Comparison of ENCODE assay signal across 16 cellular contexts in genomic region chr15:84112025-84112424, GRCh38.
A peak's percentile ranks its signal among the peaks of the same experiment; 100 is the strongest.
DNase-seq lines count a peak whose midpoint lies in the region; ATAC-seq and TF ChIP-seq lines count a peak whose summit lies in the region.
"Had no signal": no experiment of that assay in that cellular context is flagged by ENCODE, and none has a peak within 500 bp of the region (broad histone marks: within the 10 kb centered on the region; RNA-seq: fewer than 3 reads in every experiment).

No MANE protein-coding gene starts in this region.

- POLR2A ChIA-PET in HEK293 (lab: Yijun Ruan, JAX): interaction anchor here (0.6 kb wide), 1 partner anchor 922 kb away, joined by 4 read pairs; no protein-coding TSS in a partner anchor

- H3K4me1 ChIP-seq in HEK293 (ENCODE audit: control insufficient read depth, insufficient read depth, low read length): peaks cover 28% of the 10 kb centered on the region; the same call in 1 of the 2 replicates
- peaks cover 8% of the 10 kb centered on the region for H3K4me1 ChIP-seq in mesodermal cell (ENCODE audit: control insufficient read depth, insufficient read depth, low read length, poor library complexity, severe bottlenecking)
- H3K4me1 ChIP-seq: BE2C, tibial nerve had no signal

- no peak overlapping the region for H3K27ac ChIP-seq in HEK293 (ENCODE audit: extremely low read depth, low read depth, low read length)
- H3K27ac ChIP-seq in mesodermal cell (ENCODE audit: low read depth, low read length, severe bottlenecking): peak overlapping the region; percentile 36
- H3K27ac ChIP-seq: tibial nerve had no signal

- CTCF ChIA-PET in HEK293 (lab: Yijun Ruan, JAX): interaction anchor here (0.7 to 1.3 kb wide), 3 partner anchors 9 to 32 kb away, joined by 3 read pairs; no protein-coding TSS in a partner anchor

- ATAC-seq in GM19324 (IDR thresholded peaks at IDR 0.05; ENCODE audit: low FRiP score, unreplicated experiment): no peak
- ATAC-seq: activated CD4-positive, alpha-beta T cell treated with anti-CD3 and anti-CD28 coated beads for 36 hours; stimulated activated memory B cell treated with anti-CD40 and anti-IgM and Interleukin-4, amounts not matched to agents 10 μg/mL and 1 μg/mL and 100 μg/mL, for 72 hours had no signal

- H3K36me3 ChIP-seq in HEK293 (ENCODE audit: control insufficient read depth in 2 of 2, insufficient read depth in 1 of 2, low read length in 2 of 2): 0 out of 3 replicates have a peak, but pooled peaks cover 0 to 3% of the 10 kb centered on the region in 2 experiments
- no peaks in the 10 kb centered on the region for H3K36me3 ChIP-seq in mesodermal cell (ENCODE audit: control insufficient read depth, insufficient read depth, low read length)
- H3K36me3 ChIP-seq: BE2C, tibial nerve had no signal

- no peak overlapping the region for H3K4me3 ChIP-seq in HEK293 (ENCODE audit: low read depth, low read length)
- no peak overlapping the region for H3K4me3 ChIP-seq in cardiac fibroblast (replicated peaks in 1 of 2; ENCODE audit: low read depth in 2 of 2, low read length in 2 of 2)
- H3K4me3 ChIP-seq in mesodermal cell (ENCODE audit: extremely low read depth, insufficient read depth, low read length, poor library complexity, severe bottlenecking): no peak overlapping the region
- H3K4me3 ChIP-seq: tibial nerve had no signal

- no peaks in the 10 kb centered on the region for H3K9me3 ChIP-seq in HEK293 (ENCODE audit: control insufficient read depth, insufficient read depth, low read depth, low read length)
- H3K9me3 ChIP-seq in mesodermal cell (ENCODE audit: control insufficient read depth, low read length): no peaks in the 10 kb centered on the region
- H3K9me3 ChIP-seq: BE2C, tibial nerve had no signal

- DNase-seq in OCI-M1 (lab: John Stamatoyannopoulos, UW) (peak; percentile 33), cardiac fibroblast (ENCODE audit: low read depth in 2 of 2) (peak; percentile 15 to 25), NCI-H2081 (lab: John Stamatoyannopoulos, UW) (no peak), SIG-M5 (lab: John Stamatoyannopoulos, UW) (no peak), HuH-7.5 (ENCODE audit: low spot score) (no peak)
- DNase-seq: activated CD4-positive, alpha-beta T cell treated with anti-CD3 and anti-CD28 coated beads for 36 hours; activated CD8-positive, alpha-beta memory T cell treated with anti-CD3 and anti-CD28 coated beads, Interleukin-2, amount 50 U/mL, for 48 hours; activated naive CD4-positive, alpha-beta T cell treated with anti-CD3 and anti-CD28 coated beads, Interleukin-2, amount 10 ng/mL, durations not matched to agents 7 days and 5 days; BE2C; naive B cell; SHP77 treated with DMSO at 0.1 percent for 48 hours had no signal

- TF ChIP-seq CTCF in HEK293 (tag by site-specific recombination; IDR thresholded peaks at IDR 0.05) (no peak), cardiac fibroblast (IDR thresholded peaks at IDR 0.05; ENCODE audit: low read depth, low read length) (no peak)

TF ChIP-seq in HEK293, 187 proteins besides CTCF, POLR2A, EP300 and RAD21 (continues in another document):
- TF ChIP-seq ZBTB21 (tag by site-specific recombination; IDR thresholded peaks at IDR 0.05): no peak
- TF ChIP-seq ZNF48 (tag by site-specific recombination; IDR thresholded peaks at IDR 0.05): no peak
- 0 out of 2 replicates have a peak, but pooled peaks have one; percentile 40 for TF ChIP-seq ZNF24 (tag by site-specific recombination; IDR thresholded peaks at IDR 0.05)
- peak; percentile 74 for TF ChIP-seq ZEB2 (tag by site-specific recombination; IDR thresholded peaks at IDR 0.05)
- TF ChIP-seq HOXA7 (CRISPR knock-in tag; IDR thresholded peaks at IDR 0.05; ENCODE audit: borderline replicate concordance): no peak
- TF ChIP-seq ZNF16 (tag by site-specific recombination; IDR thresholded peaks at IDR 0.05; ENCODE audit: low read depth): no peak
- no peak for TF ChIP-seq YY2 (tag by site-specific recombination; IDR thresholded peaks at IDR 0.05)
- TF ChIP-seq GLIS1 (tag by site-specific recombination; IDR thresholded peaks at IDR 0.05): no peak
- no peak for TF ChIP-seq SCRT1 (tag by site-specific recombination; IDR thresholded peaks at IDR 0.05; ENCODE audit: borderline replicate concordance)
- TF ChIP-seq ZNF785 (tag by site-specific recombination; IDR thresholded peaks at IDR 0.05): no peak
- no peak for TF ChIP-seq ZNF701 (tag by site-specific recombination; IDR thresholded peaks at IDR 0.05)
- TF ChIP-seq ZNF391 (tag by site-specific recombination; IDR thresholded peaks at IDR 0.05; ENCODE audit: borderline replicate concordance, low read depth): no peak
- no peak for TF ChIP-seq ZNF148 (tag by site-specific recombination; IDR thresholded peaks at IDR 0.05; ENCODE audit: borderline replicate concordance)
- TF ChIP-seq ZNF10 (tag by site-specific recombination; IDR thresholded peaks at IDR 0.05): no peak
- TF ChIP-seq ZNF473 (tag by site-specific recombination; IDR thresholded peaks at IDR 0.05): no peak
- 0 out of 2 replicates have a peak, but pooled peaks have one; percentile 15 for TF ChIP-seq WT1 (tag by site-specific recombination; IDR thresholded peaks at IDR 0.05)
- no peak for TF ChIP-seq ZNF146 (tag by site-specific recombination; IDR thresholded peaks at IDR 0.05)
- TF ChIP-seq BCL11B (tag by site-specific recombination; IDR thresholded peaks at IDR 0.05; ENCODE audit: low read depth): no peak
- no peak for TF ChIP-seq ZNF449 (tag by site-specific recombination; IDR thresholded peaks at IDR 0.05)
- TF ChIP-seq ZNF2 (tag by site-specific recombination; IDR thresholded peaks at IDR 0.05): no peak
- TF ChIP-seq ZNF140 (tag by site-specific recombination; IDR thresholded peaks at IDR 0.05): no peak
- no peak for TF ChIP-seq ZFP3 (tag by site-specific recombination; IDR thresholded peaks at IDR 0.05; ENCODE audit: low read depth)
- TF ChIP-seq SP7 (tag by site-specific recombination; IDR thresholded peaks at IDR 0.05): peak; percentile 90
- no peak for TF ChIP-seq ZNF610 (tag by site-specific recombination; IDR thresholded peaks at IDR 0.05; ENCODE audit: borderline replicate concordance)
- no peak for TF ChIP-seq PRDM10 (tag by site-specific recombination; IDR thresholded peaks at IDR 0.05)
- TF ChIP-seq ZNF660 (tag by site-specific recombination; IDR thresholded peaks at IDR 0.05): no peak; the same call in 1 of the 2 replicates
- no peak for TF ChIP-seq ZNF138 (tag by site-specific recombination; IDR thresholded peaks at IDR 0.05; ENCODE audit: borderline replicate concordance)

Comparison
In these comparisons a context has a peak if more than half of its experiments do, and no peak if none do; other contexts are left out.
1. DNase-seq: peak in OCI-M1 (single experiment) and cardiac fibroblast (2 of 2); none in NCI-H2081 (0 of 2), SIG-M5 (single experiment) and HuH-7.5 (single experiment).